ENCODE assay signal across 9 cellular contexts in genomic region chr14:35416108-35416750, GRCh38. TPM values are rescaled to one million over a fixed set of nuclear protein-coding genes. Genes with fewer than 3 reads are reported as not detected.
A peak's percentile ranks its signal among the peaks of the same experiment; 100 is the strongest.
DNase-seq lines count a peak whose midpoint lies in the region; ATAC-seq and TF ChIP-seq lines count a peak whose summit lies in the region.
"Had no signal": no experiment of that assay in that cellular context is flagged by ENCODE, and none has a peak within 500 bp of the region (broad histone marks: within the 10 kb centered on the region; RNA-seq: fewer than 3 reads in every experiment).

No MANE protein-coding gene starts in this region.

- intact Hi-C loops in right cardiac atrium (cut with DNase I) (loop anchor here in 3 of 4 donors (5.0 to 10.0 kb wide), 5 partner anchors 201 to 291 kb away; partner anchors contain the start of genes PPP2R3C (in 1 of the 3) and PRORP (in 1 of the 3)), cardiac septum (cut with DNase I) (loop anchor here (10.0 kb wide), 1 partner anchor 371 kb away; the partner anchor contains the start of gene FAM177A1), ascending aorta (cut with DNase I) (loop anchor here (5.0 kb wide), 2 partner anchors 369 to 544 kb away; partner anchors contain the start of gene FAM177A1)

- no peak for TF ChIP-seq CTCF in ascending aorta (IDR thresholded peaks at IDR 0.05)
- TF ChIP-seq CTCF in coronary artery (IDR thresholded peaks at IDR 0.05) = no peak

- H3K27ac ChIP-seq in right cardiac atrium (ENCODE audit: low read length) = peak overlapping the region; percentile 10
- peak overlapping the region; percentile 65 to 75 for H3K27ac ChIP-seq in ascending aorta
- no peak overlapping the region for H3K27ac ChIP-seq in coronary artery
- H3K27ac ChIP-seq: neutrophil had no signal

- no peaks in the 10 kb centered on the region for H3K9me3 Mint-ChIP-seq in stimulated activated effector memory CD8-positive, alpha-beta T cell treated with anti-CD3 and anti-CD28 coated beads, Interleukin-12 subunit alpha, Interleukin-12 subunit beta, amount 100 ng/mL, for 72 hours

- H3K9me3 ChIP-seq in right cardiac atrium (ENCODE audit: control insufficient read depth, low read length) (no peaks in the 10 kb centered on the region), ascending aorta (no peaks in the 10 kb centered on the region)
- H3K9me3 ChIP-seq: neutrophil had no signal

- no peaks in the 10 kb centered on the region for H3K27me3 ChIP-seq in right cardiac atrium (ENCODE audit: control insufficient read depth, insufficient read depth)
- no peaks in the 10 kb centered on the region for H3K27me3 ChIP-seq in ascending aorta
- H3K27me3 ChIP-seq: neutrophil had no signal

- H3K36me3 Mint-ChIP-seq in stimulated activated effector memory CD8-positive, alpha-beta T cell treated with anti-CD3 and anti-CD28 coated beads, Interleukin-12 subunit alpha, Interleukin-12 subunit beta, amount 100 ng/mL, for 72 hours = peaks cover 14% of the 10 kb centered on the region

- peaks cover 57% of the 10 kb centered on the region for H3K4me1 Mint-ChIP-seq in stimulated activated effector memory CD8-positive, alpha-beta T cell treated with anti-CD3 and anti-CD28 coated beads, Interleukin-12 subunit alpha, Interleukin-12 subunit beta, amount 100 ng/mL, for 72 hours

- H3K4me3 ChIP-seq in right cardiac atrium (ENCODE audit: low read length) (no peak overlapping the region), ascending aorta (no peak overlapping the region), coronary artery (no peak overlapping the region)

- ATAC-seq in right cardiac atrium = no peak
- peak; percentile 79 for ATAC-seq in stimulated activated effector memory CD8-positive, alpha-beta T cell treated with anti-CD3 and anti-CD28 coated beads, Interleukin-12 subunit alpha, Interleukin-12 subunit beta, amount 100 ng/mL, for 72 hours

- no peaks in the 10 kb centered on the region for H3K36me3 ChIP-seq in ascending aorta
- H3K36me3 ChIP-seq: neutrophil had no signal

- DNase-seq in right cardiac atrium (no peak), cardiac septum (ENCODE audit: low spot score) (no peak), M059J (ENCODE audit: low read depth) (peak; percentile 44), ascending aorta (ENCODE audit: low spot score in 2 of 2) (no peak), SKM-1 treated with dmso at 0.1 percent for 144 hours (lab: John Stamatoyannopoulos, UW; ENCODE audit: unreplicated experiment) (no peak), NCI-H1694 (lab: John Stamatoyannopoulos, UW) (no peak), coronary artery (ENCODE audit: low spot score) (no peak)
- peak; percentile 60 to 88 for DNase-seq in stimulated activated effector memory CD8-positive, alpha-beta T cell treated with anti-CD3 and anti-CD28 coated beads, Interleukin-12 subunit alpha, Interleukin-12 subunit beta, amount 100 ng/mL, for 72 hours (ENCODE audit: low spot score in 2 of 2)

- H3K4me3 Mint-ChIP-seq in stimulated activated effector memory CD8-positive, alpha-beta T cell treated with anti-CD3 and anti-CD28 coated beads, Interleukin-12 subunit alpha, Interleukin-12 subunit beta, amount 100 ng/mL, for 72 hours = peak overlapping the region; percentile 57

- WGBS in right cardiac atrium = 26% methylated on average over 5 of the region's 5 CpGs

- peak overlapping the region; percentile 80 for H3K27ac Mint-ChIP-seq in stimulated activated effector memory CD8-positive, alpha-beta T cell treated with anti-CD3 and anti-CD28 coated beads, Interleukin-12 subunit alpha, Interleukin-12 subunit beta, amount 100 ng/mL, for 72 hours

- H3K4me1 ChIP-seq in right cardiac atrium (ENCODE audit: control insufficient read depth, insufficient read depth, low read length) (peaks cover 4% of the 10 kb centered on the region), ascending aorta (peaks cover 0 to 29% of the 10 kb centered on the region in 2 donors)

RNA-seq across cellular contexts. Expression of gene NFKBIA, which starts 11.7 kb away (rescaled TPM):
- 100 to 1,000 TPM in 3 of 4 donors, 10 to 100 TPM in 1; 74.0 to 125 (median 103) TPM for total RNA-seq in right cardiac atrium
- polyA plus RNA-seq in right cardiac atrium = 81.2 TPM
- total RNA-seq in cardiac septum = 42.7 TPM
- total RNA-seq in M059J (2014; rRNA removed; shearing (Covaris generic)) = 102 and 103 TPM in 2 replicates
- total RNA-seq in ascending aorta = 944 TPM

Comparison
In these comparisons a context has a peak if more than half of its experiments do, and no peak if none do; other contexts are left out.
1. DNase-seq: peak in M059J (single experiment) and stimulated activated effector memory CD8-positive, alpha-beta T cell treated with anti-CD3 and anti-CD28 coated beads, Interleukin-12 subunit alpha, Interleukin-12 subunit beta, amount 100 ng/mL, for 72 hours (2 of 2); none in right cardiac atrium (0 of 3), cardiac septum (single experiment), ascending aorta (0 of 2), SKM-1 treated with dmso at 0.1 percent for 144 hours (single experiment), NCI-H1694 (single experiment) and coronary artery (single experiment).
2. H3K27ac ChIP-seq: peak in right cardiac atrium (single experiment) and ascending aorta (2 of 2); none in coronary artery (0 of 2).